In the genomic region with DNA sequence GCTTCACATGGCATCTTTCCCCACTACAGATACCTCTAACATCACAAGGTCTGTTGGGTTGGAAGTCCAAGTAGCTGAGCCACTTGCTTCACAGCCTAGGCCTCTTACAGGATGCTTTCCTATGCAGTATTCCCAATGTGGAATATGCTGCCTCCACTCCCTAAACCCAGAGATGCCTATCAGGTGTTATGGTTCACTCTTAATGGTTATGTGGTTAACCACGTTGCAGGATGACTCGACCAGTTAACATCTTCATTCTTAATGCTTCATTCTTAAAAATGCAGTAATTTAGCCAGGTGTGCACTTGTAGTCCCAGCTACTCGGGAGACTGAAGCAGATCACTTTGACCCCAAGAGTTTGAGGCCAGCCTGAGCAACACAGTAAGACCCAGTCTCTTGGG, we compare ENCODE assay signal across 22 cellular contexts. TPM values are rescaled to one million over a fixed set of nuclear protein-coding genes. Genes with fewer than 3 reads are reported as not detected.
DNase-seq lines count a peak whose midpoint lies in the region; ATAC-seq and TF ChIP-seq lines count a peak whose summit lies in the region.
"Had no signal": no experiment of that assay in that cellular context is flagged by ENCODE, and none has a peak within 500 bp of the region (broad histone marks: within the 10 kb centered on the region; RNA-seq: fewer than 3 reads in every experiment).

No MANE protein-coding gene starts in this region.

- no peak overlapping the region for H3K9ac ChIP-seq in HCT116 (ENCODE audit: low read length)
- H3K9ac ChIP-seq in neural progenitor cell = no peak overlapping the region

- peaks cover 5% of the 10 kb centered on the region for H3K4me1 Mint-ChIP-seq in neural progenitor cell
- peaks cover 0 to 5% of the 10 kb centered on the region in 2 donors for H3K4me1 Mint-ChIP-seq in natural killer cell treated with Interleukin-12 subunit alpha and Interleukin-12 subunit beta and Interleukin-15 and Interleukin-18, amount 100 ng/mL, for 72 hours (ENCODE audit: low read depth in 2 of 2)
- no peaks in the 10 kb centered on the region for H3K4me1 Mint-ChIP-seq in activated CD8-positive, alpha-beta T cell treated with anti-CD3 and anti-CD28 coated beads for 36 hours (ENCODE audit: low read depth)

- H3K4me3 Mint-ChIP-seq in neural progenitor cell = no peak overlapping the region
- H3K4me3 Mint-ChIP-seq in natural killer cell treated with Interleukin-12 subunit alpha and Interleukin-12 subunit beta and Interleukin-15 and Interleukin-18, amount 100 ng/mL, for 72 hours = no peak overlapping the region
- no peak overlapping the region for H3K4me3 Mint-ChIP-seq in activated CD8-positive, alpha-beta T cell treated with anti-CD3 and anti-CD28 coated beads for 36 hours
- H3K4me3 Mint-ChIP-seq: activated CD4-positive, alpha-beta memory T cell treated with anti-CD3 and anti-CD28 coated beads for 36 hours; B cell; WTC11 had no signal

- TF ChIP-seq RAD21 in HCT116 (IDR thresholded peaks at IDR 0.05; ENCODE audit: low read depth) = no peak

- no peak for TF ChIP-seq POLR2A in HCT116 (IDR thresholded peaks at IDR 0.05; ENCODE audit: borderline replicate concordance, extremely low read depth, insufficient read depth, insufficient read length)

- intact Hi-C loops in HCT116 (cut with micrococcal nuclease) = no loop called here
- intact Hi-C loops in activated CD8-positive, alpha-beta T cell treated with anti-CD3 and anti-CD28 coated beads for 36 hours (cut with micrococcal nuclease) = loop anchor here (10.0 kb wide), 1 partner anchor 227 kb away; no protein-coding TSS in a partner anchor

- peak overlapping the region; percentile 35 for H3K27ac Mint-ChIP-seq in neural progenitor cell
- no peak overlapping the region for H3K27ac Mint-ChIP-seq in natural killer cell treated with Interleukin-12 subunit alpha and Interleukin-12 subunit beta and Interleukin-15 and Interleukin-18, amount 100 ng/mL, for 72 hours
- no peak overlapping the region for H3K27ac Mint-ChIP-seq in activated CD8-positive, alpha-beta T cell treated with anti-CD3 and anti-CD28 coated beads for 36 hours
- H3K27ac Mint-ChIP-seq: activated CD4-positive, alpha-beta memory T cell treated with anti-CD3 and anti-CD28 coated beads for 36 hours; B cell; WTC11 had no signal

- H3K27me3 ChIP-seq in HCT116 (ENCODE audit: insufficient read depth, low read length) (no peaks in the 10 kb centered on the region), neural progenitor cell (no peaks in the 10 kb centered on the region)
- H3K27me3 ChIP-seq: neutrophil, spleen, upper lobe of left lung had no signal

- peaks cover 5% of the 10 kb centered on the region for H3F3A ChIP-seq in neural progenitor cell (ENCODE audit: low read depth)

- peaks cover 0 to 3% of the 10 kb centered on the region in 2 experiments; a peak in 2 of 4 replicates for H3K4me1 ChIP-seq in HCT116 (ENCODE audit: control insufficient read depth in 1 of 2, insufficient read depth in 2 of 2, low read length in 2 of 2)
- H3K4me1 ChIP-seq in neural progenitor cell = no peaks in the 10 kb centered on the region

- H3K79me2 ChIP-seq in HCT116 (ENCODE audit: insufficient read depth, low read length) = no peaks in the 10 kb centered on the region
- H3K79me2 ChIP-seq in neural progenitor cell (ENCODE audit: low read depth) = no peaks in the 10 kb centered on the region

- H3K36me3 ChIP-seq in HCT116 (ENCODE audit: control insufficient read depth in 1 of 2, insufficient read depth in 2 of 2, low read length in 2 of 2) (no peaks in the 10 kb centered on the region), neural progenitor cell (no peaks in the 10 kb centered on the region)

- DNase-seq in HCT116 (ENCODE audit: low read depth, low spot score) (no peak), RPMI7951 (ENCODE audit: low read depth) (peak; percentile 55), epithelial cell of prostate (ENCODE audit: low read depth, low spot score) (peak; percentile 37), neural progenitor cell (ENCODE audit: low spot score) (no peak)
- no peak for DNase-seq in activated CD4-positive, alpha-beta T cell treated with anti-CD3 and anti-CD28 coated beads for 4 hours
- DNase-seq in natural killer cell treated with Interleukin-12 subunit alpha and Interleukin-12 subunit beta and Interleukin-15 and Interleukin-18, amount 100 ng/mL, for 72 hours (ENCODE audit: low spot score) = no peak
- no peak for DNase-seq in activated CD8-positive, alpha-beta T cell treated with anti-CD3 and anti-CD28 coated beads for 36 hours
- DNase-seq: activated CD4-positive, alpha-beta memory T cell treated with anti-CD3 and anti-CD28 coated beads for 36 hours; activated naive CD4-positive, alpha-beta T cell; COR-L47; effector memory CD4-positive, alpha-beta T cell; hippocampal formation; kidney; NCI-H1092; NCI-H510A treated with DMSO at 0.1 percent for 48 hours; spleen; stimulated activated CD4-positive, alpha-beta T cell treated with anti-CD3 and anti-CD28 coated beads, Interleukin-4, amount 100 ng/mL, for 4 hours; upper lobe of left lung had no signal

- CTCF ChIA-PET in HCT116 (lab: Charles Lee) = interaction anchor here (2.0 kb wide), 1 partner anchor 224 kb away, joined by 10 read pairs; no protein-coding TSS in a partner anchor
- CTCF ChIA-PET in activated CD8-positive, alpha-beta T cell treated with anti-CD3 and anti-CD28 coated beads for 36 hours (lab: Charles Lee) = interaction anchor here (0.7 to 4.5 kb wide), 5 partner anchors 17 to 244 kb away, joined by 3 to 63 read pairs (median 3); no protein-coding TSS in a partner anchor

- TF ChIP-seq CTCF in HCT116 (IDR thresholded peaks at IDR 0.05 in 2 of 3, conservative IDR thresholded peaks at IDR 0.05 in 1 of 3; ENCODE audit: borderline replicate concordance in 1 of 3, insufficient read depth in 1 of 3, low read depth in 2 of 3, low read length in 2 of 3) (no peak), neural progenitor cell (IDR thresholded peaks at IDR 0.05) (no peak)
- TF ChIP-seq CTCF in activated CD8-positive, alpha-beta T cell treated with anti-CD3 and anti-CD28 coated beads for 36 hours (IDR thresholded peaks at IDR 0.05) = no peak

- H3K27me3 Mint-ChIP-seq in neural progenitor cell (ENCODE audit: insufficient read depth, low read depth) = peaks cover 2% of the 10 kb centered on the region
- peaks cover 0 to 3% of the 10 kb centered on the region in 2 donors for H3K27me3 Mint-ChIP-seq in natural killer cell treated with Interleukin-12 subunit alpha and Interleukin-12 subunit beta and Interleukin-15 and Interleukin-18, amount 100 ng/mL, for 72 hours
- no peaks in the 10 kb centered on the region for H3K27me3 Mint-ChIP-seq in activated CD8-positive, alpha-beta T cell treated with anti-CD3 and anti-CD28 coated beads for 36 hours
- H3K27me3 Mint-ChIP-seq: activated CD4-positive, alpha-beta memory T cell treated with anti-CD3 and anti-CD28 coated beads for 36 hours; B cell had no signal

- POLR2A ChIA-PET in HCT116 (lab: Charles Lee) = no interaction called here
- POLR2A ChIA-PET in activated CD8-positive, alpha-beta T cell treated with anti-CD3 and anti-CD28 coated beads for 36 hours (lab: Charles Lee) = no interaction called here

- RAD21 ChIA-PET in HCT116 (lab: Charles Lee; ENCODE audit: low non-redundant PET in 1 of 2, low total read pairs in 2 of 2, uncharacterized antibody in 2 of 2, unreplicated experiment in 2 of 2) = no interaction called here

- H4K20me1 ChIP-seq in HCT116 (ENCODE audit: insufficient read depth) (no peaks in the 10 kb centered on the region), neural progenitor cell (ENCODE audit: low read depth) (no peaks in the 10 kb centered on the region)

- H3K4me2 ChIP-seq in HCT116 (ENCODE audit: low read length) = no peak overlapping the region
- no peak overlapping the region for H3K4me2 ChIP-seq in neural progenitor cell

- H3K9me3 Mint-ChIP-seq in neural progenitor cell = no peaks in the 10 kb centered on the region
- no peaks in the 10 kb centered on the region for H3K9me3 Mint-ChIP-seq in natural killer cell treated with Interleukin-12 subunit alpha and Interleukin-12 subunit beta and Interleukin-15 and Interleukin-18, amount 100 ng/mL, for 72 hours
- no peaks in the 10 kb centered on the region for H3K9me3 Mint-ChIP-seq in activated CD8-positive, alpha-beta T cell treated with anti-CD3 and anti-CD28 coated beads for 36 hours
- H3K9me3 Mint-ChIP-seq: activated CD4-positive, alpha-beta memory T cell treated with anti-CD3 and anti-CD28 coated beads for 36 hours; WTC11 had no signal

- H3K27ac ChIP-seq in HCT116 (ENCODE audit: low read depth, low read length) (no peak overlapping the region), epithelial cell of prostate (no peak overlapping the region), neural progenitor cell (no peak overlapping the region)
- H3K27ac ChIP-seq: neutrophil, spleen, upper lobe of left lung had no signal

- no peaks in the 10 kb centered on the region for H3K36me3 Mint-ChIP-seq in neural progenitor cell
- no peaks in the 10 kb centered on the region for H3K36me3 Mint-ChIP-seq in natural killer cell treated with Interleukin-12 subunit alpha and Interleukin-12 subunit beta and Interleukin-15 and Interleukin-18, amount 100 ng/mL, for 72 hours
- H3K36me3 Mint-ChIP-seq in activated CD8-positive, alpha-beta T cell treated with anti-CD3 and anti-CD28 coated beads for 36 hours (ENCODE audit: low read depth) = peaks cover 2% of the 10 kb centered on the region
- H3K36me3 Mint-ChIP-seq: activated CD4-positive, alpha-beta memory T cell treated with anti-CD3 and anti-CD28 coated beads for 36 hours; WTC11 had no signal

- H3K9me3 ChIP-seq in HCT116 (ENCODE audit: control insufficient read depth in 1 of 2, insufficient read depth in 1 of 2, low read depth in 1 of 2, low read length in 2 of 2) (no peaks in the 10 kb centered on the region), neural progenitor cell (ENCODE audit: low read depth) (no peaks in the 10 kb centered on the region)
- H3K9me3 ChIP-seq: neutrophil, spleen, upper lobe of left lung had no signal

- H2AFZ ChIP-seq in HCT116 (ENCODE audit: low read depth, low read length, poor library complexity, severe bottlenecking) = no peak overlapping the region
- no peak overlapping the region for H2AFZ ChIP-seq in neural progenitor cell (replicated peaks)

- ATAC-seq in HCT116 = peak; percentile 33; the same call in 1 of the 2 replicates
- no peak for ATAC-seq in natural killer cell treated with Interleukin-12 subunit alpha and Interleukin-12 subunit beta and Interleukin-15 and Interleukin-18, amount 100 ng/mL, for 72 hours
- ATAC-seq in GM21576 (IDR thresholded peaks at IDR 0.05; ENCODE audit: unreplicated experiment) = no peak
- ATAC-seq in activated CD8-positive, alpha-beta T cell treated with anti-CD3 and anti-CD28 coated beads for 36 hours = no peak
- ATAC-seq: WTC11 had no signal

- no peaks in the 10 kb centered on the region for H3K9me2 ChIP-seq in HCT116 (ENCODE audit: insufficient read depth)

- BruUV-seq in HCT116 (replicated peaks; lab: Mats Ljungman, UMichigan) = no TSS peak

- H3K4me3 ChIP-seq in HCT116 (replicated peaks in 1 of 2; ENCODE audit: low read depth in 1 of 2, low read length in 2 of 2) = no peak overlapping the region
- no peak overlapping the region for H3K4me3 ChIP-seq in neural progenitor cell
- H3K4me3 ChIP-seq: spleen, upper lobe of left lung had no signal

RNA-seq across cellular contexts. Expression of a gene that starts 24.2 kb away (rescaled TPM):
- 17.3 TPM for total RNA-seq in HCT116 (2021; ENCODE audit: unreplicated experiment)
- polyA plus RNA-seq in HCT116 (2012) = 3.4 and 6.0 TPM in 2 replicates
- total RNA-seq in RPMI7951 (2014; rRNA removed; shearing (Covaris generic)) = 12.1 and 12.2 TPM in 2 replicates
- total RNA-seq in neural progenitor cell (ENCODE audit: low replicate concordance) = 24.4 and 25.0 TPM in 2 replicates
- 10 to 100 TPM; 17.6 to 30.0 TPM for total RNA-seq in natural killer cell treated with Interleukin-12 subunit alpha and Interleukin-12 subunit beta and Interleukin-15 and Interleukin-18, amount 100 ng/mL, for 72 hours
- 10 to 100 TPM; 18.4 to 19.5 TPM for total RNA-seq in activated CD8-positive, alpha-beta T cell treated with anti-CD3 and anti-CD28 coated beads for 36 hours

RNA-seq across cellular contexts. Expression of a gene that starts 24.2 kb away (rescaled TPM):
- total RNA-seq in HCT116 (2021; ENCODE audit: unreplicated experiment) (3.1 TPM), neural progenitor cell (ENCODE audit: low replicate concordance) (1.5 and 1.7 TPM in 2 replicates)
- 1.0 and 1.4 TPM in 2 replicates for polyA plus RNA-seq in HCT116 (2012)
- 0.24 and 0.59 TPM in 2 replicates for total RNA-seq in RPMI7951 (2014; rRNA removed; shearing (Covaris generic))
- total RNA-seq in natural killer cell treated with Interleukin-12 subunit alpha and Interleukin-12 subunit beta and Interleukin-15 and Interleukin-18, amount 100 ng/mL, for 72 hours = 1 to 10 TPM; 3.8 to 6.1 TPM
- 1 to 10 TPM; 2.1 to 2.9 TPM for total RNA-seq in activated CD8-positive, alpha-beta T cell treated with anti-CD3 and anti-CD28 coated beads for 36 hours

RNA-seq across cellular contexts. Expression of a gene that starts 44.2 kb away (rescaled TPM):
- total RNA-seq in HCT116 (2021; ENCODE audit: unreplicated experiment) (22.0 TPM), neural progenitor cell (ENCODE audit: low replicate concordance) (22.7 and 58.8 TPM in 2 replicates)
- polyA plus RNA-seq in HCT116 (2012) = 16.4 and 18.9 TPM in 2 replicates
- total RNA-seq in RPMI7951 (2014; rRNA removed; shearing (Covaris generic)) = 16.2 and 17.2 TPM in 2 replicates
- total RNA-seq in natural killer cell treated with Interleukin-12 subunit alpha and Interleukin-12 subunit beta and Interleukin-15 and Interleukin-18, amount 100 ng/mL, for 72 hours = 10 to 100 TPM; 13.9 to 14.5 TPM
- total RNA-seq in activated CD8-positive, alpha-beta T cell treated with anti-CD3 and anti-CD28 coated beads for 36 hours = 1 to 10 TPM; 1.5 to 2.3 TPM

Comparison
In these comparisons a context has a peak if more than half of its experiments do, and no peak if none do; other contexts are left out.
1. DNase-seq: peak in RPMI7951 (single experiment) and epithelial cell of prostate (single experiment); none in HCT116 (single experiment), neural progenitor cell (single experiment), activated CD4-positive, alpha-beta T cell treated with anti-CD3 and anti-CD28 coated beads for 4 hours (0 of 2), natural killer cell treated with Interleukin-12 subunit alpha and Interleukin-12 subunit beta and Interleukin-15 and Interleukin-18, amount 100 ng/mL, for 72 hours (single experiment) and activated CD8-positive, alpha-beta T cell treated with anti-CD3 and anti-CD28 coated beads for 36 hours (single experiment).